In genomic region chr5:171810217-171810616, GRCh38 we compare ENCODE assay signal across 22 cellular contexts. TPM values are rescaled to one million over a fixed set of nuclear protein-coding genes. Genes with fewer than 3 reads are reported as not detected.
DNase-seq lines count a peak whose midpoint lies in the region; ATAC-seq and TF ChIP-seq lines count a peak whose summit lies in the region.
"Had no signal": no experiment of that assay in that cellular context is flagged by ENCODE, and none has a peak within 500 bp of the region (broad histone marks: within the 10 kb centered on the region; RNA-seq: fewer than 3 reads in every experiment).

No MANE protein-coding gene starts in this region.

- H3K4me1 ChIP-seq in endodermal cell (ENCODE audit: control insufficient read depth, insufficient read depth, low read length), result no peaks in the 10 kb centered on the region
- H3K4me1 ChIP-seq: SJSA1 had no signal

- no peak for TF ChIP-seq CTCF in endodermal cell (conservative IDR thresholded peaks at IDR 0.05)

- H3K27ac ChIP-seq in endodermal cell (ENCODE audit: low read depth, low read length), result no peak overlapping the region
- H3K27ac ChIP-seq: BLaER1, SJSA1 had no signal

- WGBS in endodermal cell (ENCODE audit: insufficient coverage in 1 of 2, insufficient read length in 1 of 2), 2 experiments, result 92 to 95% methylated on average over 4 to 10 of the region's 10 CpGs

- peaks cover 6% of the 10 kb centered on the region for H3K27me3 ChIP-seq in endodermal cell (ENCODE audit: control insufficient read depth, insufficient read depth, low read length, poor library complexity, severe bottlenecking)

- no peaks in the 10 kb centered on the region for H3K36me3 Mint-ChIP-seq in endodermal cell (ENCODE audit: low read depth)
- H3K36me3 Mint-ChIP-seq: CD8-positive, alpha-beta T cell had no signal

- peaks cover 2% of the 10 kb centered on the region for H3K9me3 Mint-ChIP-seq in endodermal cell

- H3K4me3 Mint-ChIP-seq in endodermal cell, result no peak overlapping the region
- H3K4me3 Mint-ChIP-seq: CD8-positive, alpha-beta T cell had no signal

- H3K27me3 Mint-ChIP-seq in endodermal cell (ENCODE audit: insufficient read depth), result peaks cover 3% of the 10 kb centered on the region

- no peaks in the 10 kb centered on the region for H3K36me3 ChIP-seq in endodermal cell (ENCODE audit: control insufficient read depth, insufficient read depth, low read length)
- H3K36me3 ChIP-seq: BLaER1, SJSA1 had no signal

- in situ Hi-C loops in KBM-7 (cut with MboI; ENCODE audit: low pct_unique_long_range_greater_than_20kb, low sequenced_read_pairs), result no loop called here

- no peaks in the 10 kb centered on the region for H3K9me3 ChIP-seq in endodermal cell (ENCODE audit: control insufficient read depth, low read length)

- no peak overlapping the region for H3K9ac ChIP-seq in endodermal cell (ENCODE audit: extremely low read depth, low read length, poor library complexity, severe bottlenecking)
- H3K9ac ChIP-seq: BLaER1 had no signal

- H3K4me3 ChIP-seq in endodermal cell (ENCODE audit: low read length), result no peak overlapping the region
- H3K4me3 ChIP-seq: BLaER1, SJSA1 had no signal

- no peak for ATAC-seq in GM21381 (IDR thresholded peaks at IDR 0.05; ENCODE audit: unreplicated experiment)
- ATAC-seq: CD8-positive, alpha-beta T cell had no signal

- no peak overlapping the region for H3K27ac Mint-ChIP-seq in endodermal cell
- H3K27ac Mint-ChIP-seq: CD8-positive, alpha-beta T cell had no signal

- H3K4me1 Mint-ChIP-seq in endodermal cell, result no peaks in the 10 kb centered on the region

- DNase-seq in DMS53 (lab: John Stamatoyannopoulos, UW) (peak; percentile 45), DMS53 treated with DMSO at 0.1 percent for 48 hours (lab: John Stamatoyannopoulos, UW; ENCODE audit: unreplicated experiment) (no peak), COLO668 (lab: John Stamatoyannopoulos, UW; ENCODE audit: unreplicated experiment) (peak; percentile 3), NCI-H748 (lab: John Stamatoyannopoulos, UW; ENCODE audit: unreplicated experiment) (peak; percentile 72), endodermal cell (peak; percentile 21), superior temporal gyrus (ENCODE audit: extremely low spot score) (no peak), KBM-7 (no peak)
- DNase-seq: 8988T; CD8-positive, alpha-beta T cell; H7; KG1; NCI-H146; NCI-H2171; NK-92 treated with Interleukin-12 subunit alpha and Interleukin-12 subunit beta, amount 100 ng/mL, for 24 hours; SW 1271 had no signal

RNA-seq across cellular contexts. Expression of gene SMIM23, which starts 24.6 kb away (rescaled TPM):
- not detected for total RNA-seq in endodermal cell
- not detected for polyA plus RNA-seq in endodermal cell (2013, experiment 1 of 2)
- not detected for polyA plus RNA-seq in endodermal cell (2013, experiment 2 of 2)
- total RNA-seq: CD8-positive, alpha-beta T cell; H7; M059J; NCI-H460; OCI-LY7; RPMI7951; SJSA1 had no signal

Comparison
In these comparisons a context has a peak if more than half of its experiments do, and no peak if none do; other contexts are left out.
1. DNase-seq: peak in DMS53 (single experiment), COLO668 (single experiment), NCI-H748 (single experiment) and endodermal cell (single experiment); none in DMS53 treated with DMSO at 0.1 percent for 48 hours (single experiment), superior temporal gyrus (single experiment) and KBM-7 (single experiment).